In genomic region chr10:4473977-4474376, GRCh38 we compare ENCODE assay signal across 26 cellular contexts.
"Had no signal": no experiment of that assay in that cellular context is flagged by ENCODE, and none has a peak within 500 bp of the region (broad histone marks: within the 10 kb centered on the region; RNA-seq: fewer than 3 reads in every experiment).

No MANE protein-coding gene starts in this region.

- DNase-seq: activated CD4-positive, alpha-beta T cell treated with anti-CD3 and anti-CD28 coated beads for 36 hours; activated CD4-positive, CD25-positive, alpha-beta regulatory T cell; activated CD8-positive, alpha-beta T cell treated with anti-CD3 and anti-CD28 coated beads, Interleukin-2, amount 10 ng/mL, durations not matched to agents 7 days and 5 days; activated naive CD8-positive, alpha-beta T cell treated with anti-CD3 and anti-CD28 coated beads, Interleukin-2, amount 50 U/mL, for 24 hours; effector CD8-positive, alpha-beta T cell; gastrocnemius medialis; glutamatergic neuron; kidney; left colon; mammary epithelial cell; naive B cell; nucleus accumbens; pancreas; retina; stimulated activated CD4-positive, alpha-beta T cell treated with anti-CD3 and anti-CD28 coated beads, Interleukin-1b, Interleukin-23, amount 100 ng/mL, for 48 hours; stimulated activated CD4-positive, alpha-beta T cell treated with anti-CD3 and anti-CD28 coated beads, Interleukin-4, amount 100 ng/mL, for 4 hours; stimulated activated CD8-positive, alpha-beta memory T cell treated with anti-CD3 and anti-CD28 coated beads, Interleukin-4, amount 100 ng/mL, for 48 hours; stimulated activated naive CD8-positive, alpha-beta T cell treated with anti-CD3 and anti-CD28 coated beads, Interleukin-15, amount 100 ng/mL, for 72 hours; substantia nigra; T-cell; upper lobe of left lung had no signal

- H3K9me3 ChIP-seq: gastrocnemius medialis, pancreas, prostate gland, upper lobe of left lung, vagina had no signal

- H3K36me3 ChIP-seq: gastrocnemius medialis, pancreas, prostate gland, upper lobe of left lung, vagina had no signal

- H3K4me3 ChIP-seq: gastrocnemius medialis, pancreas, prostate gland, skin epidermis, upper lobe of left lung, vagina had no signal

- H3K27me3 ChIP-seq: gastrocnemius medialis, pancreas, upper lobe of left lung, vagina had no signal

- ATAC-seq: activated CD4-positive, alpha-beta T cell treated with anti-CD3 and anti-CD28 coated beads for 36 hours; activated CD8-positive, alpha-beta T cell treated with anti-CD3 and anti-CD28 coated beads, Interleukin-2, amount 10 ng/mL, durations not matched to agents 7 days and 5 days; activated naive CD8-positive, alpha-beta T cell treated with anti-CD3 and anti-CD28 coated beads, Interleukin-2, amount 50 U/mL, for 24 hours; gastrocnemius medialis; pancreas; sciatic nerve; stimulated activated memory B cell treated with anti-CD40 and anti-IgM and Interleukin-4, amounts not matched to agents 10 μg/mL and 1 μg/mL and 100 μg/mL, for 72 hours; stimulated activated naive CD8-positive, alpha-beta T cell treated with anti-CD3 and anti-CD28 coated beads, Interleukin-15, amount 100 ng/mL, for 72 hours; T-cell had no signal

- H3K27ac ChIP-seq: gastrocnemius medialis, pancreas, prostate gland, skin epidermis, upper lobe of left lung, vagina had no signal

- H3K4me1 ChIP-seq: gastrocnemius medialis, pancreas, prostate gland, upper lobe of left lung, vagina had no signal
